ENCODE assay signal across 20 cellular contexts in genomic region chr19:14577264-14577663, GRCh38. TPM values are rescaled to one million over a fixed set of nuclear protein-coding genes. Genes with fewer than 3 reads are reported as not detected.
"Had no signal": no experiment of that assay in that cellular context is flagged by ENCODE, and none has a peak within 500 bp of the region (broad histone marks: within the 10 kb centered on the region; RNA-seq: fewer than 3 reads in every experiment).

No MANE protein-coding gene starts in this region.

- ATAC-seq: psoas muscle, right cardiac atrium, upper lobe of right lung had no signal

- H3K4me2 ChIP-seq: neural progenitor cell had no signal

- H3K27ac ChIP-seq: cardiac muscle cell, esophagus muscularis mucosa, left ventricle myocardium inferior, neural progenitor cell, ovary, psoas muscle, upper lobe of right lung had no signal

- H3K9me3 ChIP-seq: esophagus muscularis mucosa, left ventricle myocardium inferior, ovary, psoas muscle, upper lobe of right lung had no signal

- H3K9me3 Mint-ChIP-seq: activated T-helper 1 cell treated with anti-CD3 and anti-CD28 coated beads, Interleukin-12 subunit alpha, Interleukin-12 subunit beta, Interleukin-2, Interleukin-4 antibody, amounts not matched to agents 30 ng/mL and 10 ng/mL and 1 ng/mL, durations not matched to agents 14 hours and 24 hours and 36 hours; dendritic cell treated with granulocyte-macrophage colony-stimulating factor and Interleukin-4, amounts not matched to agents 40 ng/mL and 50 ng/mL, for 4 days; immature natural killer cell; neural progenitor cell had no signal

- H3K27ac Mint-ChIP-seq: activated T-helper 1 cell treated with anti-CD3 and anti-CD28 coated beads, Interleukin-12 subunit alpha, Interleukin-12 subunit beta, Interleukin-2, Interleukin-4 antibody, amounts not matched to agents 30 ng/mL and 10 ng/mL and 1 ng/mL, durations not matched to agents 14 hours and 24 hours and 36 hours; dendritic cell treated with granulocyte-macrophage colony-stimulating factor and Interleukin-4, amounts not matched to agents 40 ng/mL and 50 ng/mL, for 4 days; immature natural killer cell; neural progenitor cell had no signal

- H3K36me3 ChIP-seq: cardiac muscle cell, esophagus muscularis mucosa, left ventricle myocardium inferior, neural progenitor cell, ovary, upper lobe of right lung had no signal

- DNase-seq: activated CD4-positive, alpha-beta T cell treated with anti-CD3 and anti-CD28 coated beads, Interleukin-2, amount 50 U/mL, for 1 hour; amygdala; effector memory CD4-positive, alpha-beta T cell; immature natural killer cell; kidney glomerular epithelial cell; left ventricle myocardium inferior; mammary epithelial cell; ovary; psoas muscle; right cardiac atrium; stimulated activated CD4-positive, alpha-beta T cell treated with anti-CD3 and anti-CD28 coated beads, Interleukin-2, amount 100 ng/mL, for 48 hours; upper lobe of right lung had no signal

- H3K4me3 Mint-ChIP-seq: activated naive CD8-positive, alpha-beta T cell; activated T-helper 1 cell treated with anti-CD3 and anti-CD28 coated beads, Interleukin-12 subunit alpha, Interleukin-12 subunit beta, Interleukin-2, Interleukin-4 antibody, amounts not matched to agents 30 ng/mL and 10 ng/mL and 1 ng/mL, durations not matched to agents 14 hours and 24 hours and 36 hours; dendritic cell treated with granulocyte-macrophage colony-stimulating factor and Interleukin-4, amounts not matched to agents 40 ng/mL and 50 ng/mL, for 4 days; immature natural killer cell; neural progenitor cell had no signal

- H3K9ac ChIP-seq: neural progenitor cell had no signal

- H3K36me3 Mint-ChIP-seq: activated naive CD8-positive, alpha-beta T cell; immature natural killer cell; neural progenitor cell had no signal

- H3K27me3 ChIP-seq: cardiac muscle cell, esophagus muscularis mucosa, neural progenitor cell, ovary, upper lobe of right lung had no signal

- H2AFZ ChIP-seq: neural progenitor cell had no signal

- H3K4me3 ChIP-seq: cardiac muscle cell, esophagus muscularis mucosa, left ventricle myocardium inferior, neural progenitor cell, ovary, psoas muscle, upper lobe of right lung had no signal

- H3K27me3 Mint-ChIP-seq: activated naive CD8-positive, alpha-beta T cell; dendritic cell treated with granulocyte-macrophage colony-stimulating factor and Interleukin-4, amounts not matched to agents 40 ng/mL and 50 ng/mL, for 4 days had no signal

RNA-seq across cellular contexts. Expression of gene CLEC17A, which starts 5.6 kb away (rescaled TPM):
- total RNA-seq: cardiac muscle cell, chondrocyte, endothelial cell of umbilical vein, esophagus muscularis mucosa, left ventricle myocardium inferior, mammary epithelial cell, psoas muscle, right cardiac atrium, upper lobe of right lung had no signal
- polyA plus RNA-seq: cardiac muscle cell, right cardiac atrium had no signal
